In genomic region chr14:77046706-77047105, GRCh38 we compare ENCODE assay signal across 1 cellular context.
TF ChIP-seq lines count a peak whose summit lies in the region.

No MANE protein-coding gene starts in this region.

TF ChIP-seq in SK-N-SH, 30 proteins besides CTCF, POLR2A, EP300 and RAD21 (continued from another document):
- TF ChIP-seq IRF3 (IDR thresholded peaks at IDR 0.05; ENCODE audit: low read depth, low read length): no peak
- TF ChIP-seq SMC3 (IDR thresholded peaks at IDR 0.05; ENCODE audit: low read depth, low read length): no peak
- TF ChIP-seq YY1 (IDR thresholded peaks at IDR 0.05; ENCODE audit: low read depth): no peak
- TF ChIP-seq NRF1 (IDR thresholded peaks at IDR 0.05; ENCODE audit: low read depth, low read length): no peak
- no peak for TF ChIP-seq GABPA (IDR thresholded peaks at IDR 0.05; ENCODE audit: low read depth)
- no peak for TF ChIP-seq SIN3A (IDR thresholded peaks at IDR 0.05; ENCODE audit: borderline replicate concordance, low read depth, low read length)
